11 cellular contexts compared by ENCODE assay signal in the genomic region with DNA sequence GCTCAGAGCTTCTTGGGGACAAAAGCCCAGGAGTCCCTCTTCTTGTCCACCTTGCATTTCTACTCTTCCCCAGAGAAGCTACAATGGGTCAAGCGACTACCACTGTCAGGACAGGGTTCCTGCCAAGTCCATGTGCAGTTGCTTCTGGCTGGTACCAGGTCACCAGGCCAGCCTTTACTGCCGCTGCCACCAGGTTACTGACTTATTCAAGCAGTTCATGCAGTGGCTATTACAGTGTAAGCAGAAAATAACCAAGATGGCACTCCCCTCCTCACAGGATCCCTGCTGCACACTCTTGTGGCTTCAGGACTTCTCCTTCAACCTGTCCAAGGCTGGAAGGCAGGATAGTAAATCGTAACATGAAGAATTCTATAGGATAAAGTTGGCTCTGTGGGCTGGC.
"Had no signal": no experiment of that assay in that cellular context is flagged by ENCODE, and none has a peak within 500 bp of the region (broad histone marks: within the 10 kb centered on the region; RNA-seq: fewer than 3 reads in every experiment).

No MANE protein-coding gene starts in this region.

- H3K27me3 ChIP-seq: gastrocnemius medialis, right atrium auricular region had no signal

- ATAC-seq: activated T-cell treated with anti-CD3 and anti-CD28 coated beads, Interleukin-2, amount 50 U/mL, for 72 hours; gastrocnemius medialis; stimulated activated memory B cell treated with anti-CD40 and anti-IgM and Interleukin-4, amounts not matched to agents 10 μg/mL and 1 μg/mL and 100 μg/mL, for 72 hours had no signal

- H3K4me3 ChIP-seq: gastrocnemius medialis, right atrium auricular region, SK-N-MC had no signal

- H3K27ac ChIP-seq: SK-N-MC had no signal

- H3K9me3 ChIP-seq: gastrocnemius medialis, right atrium auricular region had no signal

- DNase-seq: activated CD4-positive, alpha-beta memory T cell treated with anti-CD3 and anti-CD28 coated beads for 36 hours; activated CD4-positive, CD25-positive, alpha-beta regulatory T cell treated with anti-CD3 and anti-CD28 coated beads, Interleukin-2, amount 50 U/mL, for 72 hours; activated naive CD4-positive, alpha-beta T cell; activated T-cell treated with anti-CD3 and anti-CD28 coated beads, Interleukin-2, amount 50 U/mL, for 72 hours; effector CD8-positive, alpha-beta T cell; gastrocnemius medialis; small intestine; trophoblast cell had no signal

- H3K36me3 ChIP-seq: gastrocnemius medialis, right atrium auricular region had no signal
